Comparison of ENCODE assay signal across 8 cellular contexts in the genomic region with DNA sequence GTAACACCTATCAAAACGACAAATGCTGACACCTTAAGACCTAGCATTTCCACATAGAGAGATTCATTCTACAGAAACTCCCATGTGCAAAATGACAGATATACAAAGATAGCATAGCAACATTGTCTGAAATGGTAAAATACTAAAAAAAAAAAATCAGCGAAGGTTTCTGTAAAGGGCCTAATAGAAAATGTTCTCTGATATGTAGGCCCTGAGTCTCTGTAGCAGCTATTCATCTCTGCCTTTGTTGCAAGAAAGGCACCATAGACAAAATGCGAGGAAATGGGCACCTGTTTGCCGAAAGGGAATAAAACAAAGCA. TPM values are rescaled to one million over a fixed set of nuclear protein-coding genes. Genes with fewer than 3 reads are reported as not detected.
A peak's percentile ranks its signal among the peaks of the same experiment; 100 is the strongest.
DNase-seq lines count a peak whose midpoint lies in the region; ATAC-seq and TF ChIP-seq lines count a peak whose summit lies in the region.

No MANE protein-coding gene starts in this region.

- peaks cover 25 to 39% (median 34%) of the 10 kb centered on the region in 3 donors for H3K4me1 Mint-ChIP-seq in T-cell

- peaks cover 6% of the 10 kb centered on the region for H3K36me3 Mint-ChIP-seq in T-cell

- POLR2A ChIA-PET in T-cell (lab: Charles Lee): no interaction called here

- DNase-seq in SIG-M5 treated with dmso at 0.1 percent for 504 hours (lab: John Stamatoyannopoulos, UW; ENCODE audit: unreplicated experiment) (peak; percentile 36), SIG-M5 (lab: John Stamatoyannopoulos, UW) (no peak), T-cell (no peak), fibroblast of mammary gland (ENCODE audit: low read depth) (no peak), hippocampal formation (lab: John Stamatoyannopoulos, UW) (no peak), foreskin melanocyte (no peak), NCI-H446 treated with DMSO at 0.1 percent for 48 hours (lab: John Stamatoyannopoulos, UW) (no peak)

- ATAC-seq in T-cell (replicated peaks in 1 of 4): no peak

- H3K36me3 ChIP-seq in skeletal muscle tissue (ENCODE audit: control insufficient read depth in 3 of 3, insufficient read depth in 3 of 3, low read length in 3 of 3): peaks cover 9 to 17% (median 9%) of the 10 kb centered on the region in 3 donors

- peak overlapping the region; percentile 99 for H3K27ac ChIP-seq in skeletal muscle tissue (ENCODE audit: low read depth, low read length)

- no peak for TF ChIP-seq CTCF in fibroblast of mammary gland (conservative IDR thresholded peaks at IDR 0.05; ENCODE audit: control insufficient read depth, insufficient read depth, low read depth, low read length)

- no peaks in the 10 kb centered on the region for H3K27me3 ChIP-seq in skeletal muscle tissue (ENCODE audit: control insufficient read depth in 3 of 3, insufficient read depth in 3 of 3, low read length in 3 of 3)

- H3K27me3 Mint-ChIP-seq in T-cell: peaks cover under 1 to 4% of the 10 kb centered on the region in 2 donors

- CTCF ChIA-PET in T-cell (lab: Charles Lee): interaction anchor here in 1 of 2 donors (2.5 kb wide), 1 partner anchor 9 kb away, joined by 9 read pairs; no protein-coding TSS in a partner anchor

- H3K4me1 ChIP-seq in skeletal muscle tissue (ENCODE audit: control insufficient read depth in 3 of 3, insufficient read depth in 3 of 3, low read length in 3 of 3): peaks cover 33 to 53% (median 37%) of the 10 kb centered on the region in 3 donors

- peak overlapping the region; percentile 87 to 91 for H3K27ac Mint-ChIP-seq in T-cell

- no peaks in the 10 kb centered on the region for H3K9me3 ChIP-seq in skeletal muscle tissue (ENCODE audit: control insufficient read depth in 3 of 3, low read length in 3 of 3)

- H3K4me3 ChIP-seq in fibroblast of mammary gland (ENCODE audit: control insufficient read depth, low read depth, low read length) (peak overlapping the region; percentile 79), skeletal muscle tissue (ENCODE audit: low read length in 3 of 3) (peak overlapping the region; percentile 77 to 90 (median 87))

- no peaks in the 10 kb centered on the region for H3K9me3 Mint-ChIP-seq in T-cell

- H3K9ac ChIP-seq in skeletal muscle tissue (ENCODE audit: low read depth in 1 of 3, low read length in 3 of 3): peak overlapping the region in 2 of 3 donors; percentile 95 to 97

- H3K4me3 Mint-ChIP-seq in T-cell: peak overlapping the region; percentile 88 to 99 (median 97)

RNA-seq across cellular contexts. Expression of a gene that starts 0.6 kb away (rescaled TPM):
- total RNA-seq in T-cell (100 to 1,000 TPM in 2 of 5 donors, 10 to 100 TPM in 3; 75.4 to 132 (median 99.5) TPM), skeletal muscle tissue (35.0 TPM)

RNA-seq across cellular contexts. Expression of a gene that starts 18.5 kb away (rescaled TPM):
- total RNA-seq in T-cell (100 to 1,000 TPM in 4 of 5 donors, 10 to 100 TPM in 1; 86.2 to 187 (median 156) TPM), skeletal muscle tissue (6.3 TPM)

Comparison
In these comparisons a context has a peak if more than half of its experiments do, and no peak if none do; other contexts are left out.
1. RNA of a gene that starts 18.5 kb away (total RNA-seq): 86.2 to 187 TPM in T-cell; 6.3 TPM in skeletal muscle tissue (single experiment); every median in the first group is over 10 times any median in the second.